ENCODE assay signal across 27 cellular contexts in genomic region chr20:7085448-7085847, GRCh38.
DNase-seq lines count a peak whose midpoint lies in the region; ATAC-seq and TF ChIP-seq lines count a peak whose summit lies in the region.
"Had no signal": no experiment of that assay in that cellular context is flagged by ENCODE, and none has a peak within 500 bp of the region (broad histone marks: within the 10 kb centered on the region; RNA-seq: fewer than 3 reads in every experiment).

No MANE protein-coding gene starts in this region.

- TF ChIP-seq CTCF in liver (IDR thresholded peaks at IDR 0.05; ENCODE audit: low read depth, low read length, missing input control) (no peak), right lobe of liver (IDR thresholded peaks at IDR 0.05) (no peak), fibroblast of lung (conservative IDR thresholded peaks at IDR 0.05 in 1 of 2, IDR thresholded peaks at IDR 0.05 in 1 of 2; ENCODE audit: low read depth in 1 of 2, low read length in 2 of 2) (no peak), mesothelial cell of epicardium (IDR thresholded peaks at IDR 0.05; ENCODE audit: unreplicated experiment) (no peak), smooth muscle cell (IDR thresholded peaks at IDR 0.05; ENCODE audit: borderline replicate concordance, insufficient read depth, poor library complexity, severe bottlenecking) (no peak)

- H2AFZ ChIP-seq in fibroblast of lung (ENCODE audit: low read length) (no peak overlapping the region), smooth muscle cell (ENCODE audit: low read depth) (no peak overlapping the region)
- H2AFZ ChIP-seq: GM23248 had no signal

- no peak for TF ChIP-seq POLR2A in right lobe of liver (IDR thresholded peaks at IDR 0.05)

- H3K4me1 ChIP-seq in liver (ENCODE audit: control insufficient read depth in 4 of 4, insufficient read depth in 4 of 4, low read length in 3 of 4) = no peaks in the 10 kb centered on the region
- H3K4me1 ChIP-seq in right lobe of liver = no peaks in the 10 kb centered on the region
- no peaks in the 10 kb centered on the region for H3K4me1 ChIP-seq in fibroblast of lung (ENCODE audit: control insufficient read depth, extremely low read depth, insufficient read depth, low read length)
- H3K4me1 ChIP-seq in smooth muscle cell (ENCODE audit: low read depth) = no peaks in the 10 kb centered on the region
- H3K4me1 ChIP-seq: left ventricle myocardium inferior had no signal

- H3K27ac ChIP-seq in liver (ENCODE audit: low read depth in 1 of 2, low read length in 2 of 2) (no peak overlapping the region), right lobe of liver (no peak overlapping the region), fibroblast of lung (ENCODE audit: insufficient read depth, low read length) (no peak overlapping the region), smooth muscle cell (ENCODE audit: low read depth) (no peak overlapping the region)
- H3K27ac ChIP-seq: GM23248, left ventricle myocardium inferior had no signal

- no peak overlapping the region for H3K4me2 ChIP-seq in fibroblast of lung (ENCODE audit: extremely low read depth, insufficient read depth, low read length)
- H3K4me2 ChIP-seq in smooth muscle cell = no peak overlapping the region

- peak overlapping the region; percentile 51 for H3K27ac Mint-ChIP-seq in mesothelial cell of epicardium
- no peak overlapping the region for H3K27ac Mint-ChIP-seq in effector memory CD8-positive, alpha-beta T cell
- H3K27ac Mint-ChIP-seq: activated CD4-positive, alpha-beta memory T cell treated with anti-CD3 and anti-CD28 coated beads for 36 hours; activated naive CD8-positive, alpha-beta T cell treated with anti-CD3 and anti-CD28 coated beads, Interleukin-2, amount 50 U/mL, for 24 hours; activated T-cell treated with anti-CD3 and anti-CD28 coated beads, Interleukin-2, amount 50 U/mL, for 72 hours; CD4-positive, CD25-positive, alpha-beta regulatory T cell; HFFc6; naive thymus-derived CD8-positive, alpha-beta T cell; stimulated activated naive B cell treated with anti-CD40 and anti-IgM and Interleukin-4, amounts not matched to agents 10 μg/mL and 1 μg/mL and 100 μg/mL, for 72 hours had no signal

- H3F3A ChIP-seq in smooth muscle cell (ENCODE audit: low read depth) = no peaks in the 10 kb centered on the region

- H3K4me3 Mint-ChIP-seq in mesothelial cell of epicardium = no peak overlapping the region
- no peak overlapping the region for H3K4me3 Mint-ChIP-seq in effector memory CD8-positive, alpha-beta T cell
- H3K4me3 Mint-ChIP-seq: activated CD4-positive, alpha-beta memory T cell treated with anti-CD3 and anti-CD28 coated beads for 36 hours; activated naive CD8-positive, alpha-beta T cell treated with anti-CD3 and anti-CD28 coated beads, Interleukin-2, amount 50 U/mL, for 24 hours; activated T-cell treated with anti-CD3 and anti-CD28 coated beads, Interleukin-2, amount 50 U/mL, for 72 hours; CD4-positive, CD25-positive, alpha-beta regulatory T cell; HFFc6; naive thymus-derived CD8-positive, alpha-beta T cell; stimulated activated naive B cell treated with anti-CD40 and anti-IgM and Interleukin-4, amounts not matched to agents 10 μg/mL and 1 μg/mL and 100 μg/mL, for 72 hours had no signal

- H3K9me3 Mint-ChIP-seq in mesothelial cell of epicardium = peaks cover 4% of the 10 kb centered on the region
- H3K9me3 Mint-ChIP-seq in effector memory CD8-positive, alpha-beta T cell = peaks cover 3 to 7% of the 10 kb centered on the region in 2 donors

- no peaks in the 10 kb centered on the region for H3K36me3 Mint-ChIP-seq in mesothelial cell of epicardium
- no peaks in the 10 kb centered on the region for H3K36me3 Mint-ChIP-seq in effector memory CD8-positive, alpha-beta T cell (ENCODE audit: insufficient read depth)
- H3K36me3 Mint-ChIP-seq: activated CD4-positive, alpha-beta memory T cell treated with anti-CD3 and anti-CD28 coated beads for 36 hours; CD4-positive, CD25-positive, alpha-beta regulatory T cell; naive thymus-derived CD8-positive, alpha-beta T cell; stimulated activated naive B cell treated with anti-CD40 and anti-IgM and Interleukin-4, amounts not matched to agents 10 μg/mL and 1 μg/mL and 100 μg/mL, for 72 hours had no signal

- WGBS in liver = 53% methylated on average over 1 of the region's 1 CpG
- WGBS in right lobe of liver (ENCODE audit: insufficient coverage, low coverage, low lambda C conversion rate, missing lambda C conversion rate) = 42% methylated on average over 1 of the region's 1 CpG
- 31% methylated on average over 1 of the region's 1 CpG for WGBS in smooth muscle cell (ENCODE audit: low lambda C conversion rate)

- no peak overlapping the region for H3K9ac ChIP-seq in liver (ENCODE audit: low read depth in 1 of 2, low read length in 2 of 2)
- no peak overlapping the region for H3K9ac ChIP-seq in fibroblast of lung (ENCODE audit: insufficient read depth, low read length)
- H3K9ac ChIP-seq in smooth muscle cell (ENCODE audit: low read depth) = no peak overlapping the region
- H3K9ac ChIP-seq: GM23248 had no signal

- peaks cover 11% of the 10 kb centered on the region for H3K4me1 Mint-ChIP-seq in mesothelial cell of epicardium
- H3K4me1 Mint-ChIP-seq in effector memory CD8-positive, alpha-beta T cell (ENCODE audit: low read depth in 2 of 2) = no peaks in the 10 kb centered on the region
- H3K4me1 Mint-ChIP-seq: activated naive CD8-positive, alpha-beta T cell treated with anti-CD3 and anti-CD28 coated beads, Interleukin-2, amount 50 U/mL, for 24 hours; CD4-positive, CD25-positive, alpha-beta regulatory T cell; naive thymus-derived CD8-positive, alpha-beta T cell; stimulated activated naive B cell treated with anti-CD40 and anti-IgM and Interleukin-4, amounts not matched to agents 10 μg/mL and 1 μg/mL and 100 μg/mL, for 72 hours had no signal

- no peak for ATAC-seq in right lobe of liver
- no peak for ATAC-seq in effector memory CD8-positive, alpha-beta T cell (replicated peaks)
- no peak for ATAC-seq in HG03139 (IDR thresholded peaks at IDR 0.05; ENCODE audit: unreplicated experiment)
- ATAC-seq: activated naive CD8-positive, alpha-beta T cell treated with anti-CD3 and anti-CD28 coated beads, Interleukin-2, amount 50 U/mL, for 24 hours; activated T-cell treated with anti-CD3 and anti-CD28 coated beads, Interleukin-2, amount 50 U/mL, for 72 hours; naive thymus-derived CD8-positive, alpha-beta T cell; stimulated activated naive B cell treated with anti-CD40 and anti-IgM and Interleukin-4, amounts not matched to agents 10 μg/mL and 1 μg/mL and 100 μg/mL, for 72 hours had no signal

- no peak for DNase-seq in right lobe of liver
- peak; percentile 5 to 43 for DNase-seq in fibroblast of lung (ENCODE audit: low read depth in 2 of 2)
- DNase-seq in mesothelial cell of epicardium (ENCODE audit: low spot score in 2 of 2, unreplicated experiment in 2 of 2) = no peak
- no peak for DNase-seq in effector memory CD8-positive, alpha-beta T cell
- no peak for DNase-seq in smooth muscle cell (lab: John Stamatoyannopoulos, UW; ENCODE audit: unreplicated experiment)
- no peak for DNase-seq in SHP77 (lab: John Stamatoyannopoulos, UW)
- DNase-seq: activated CD4-positive, alpha-beta memory T cell treated with anti-CD3 and anti-CD28 coated beads for 36 hours; activated CD4-positive, alpha-beta T cell treated with anti-CD3 and anti-CD28 coated beads for 1 hour; activated naive CD4-positive, alpha-beta T cell; activated naive CD8-positive, alpha-beta T cell treated with anti-CD3 and anti-CD28 coated beads, Interleukin-2, amount 50 U/mL, for 24 hours; activated T-cell treated with anti-CD3 and anti-CD28 coated beads, Interleukin-2, amount 50 U/mL, for 72 hours; CD4-positive, CD25-positive, alpha-beta regulatory T cell; cerebellar nuclear complex; GM23248; HFFc6; left ventricle myocardium inferior; naive thymus-derived CD8-positive, alpha-beta T cell; NCI-H1092; NCI-H1694; NCI-H2171; NCI-H526 treated with DMSO at 0.1 percent for 48 hours; occipital lobe; Right ventricle myocardium superior; stimulated activated naive B cell treated with anti-CD40 and anti-IgM and Interleukin-4, amounts not matched to agents 10 μg/mL and 1 μg/mL and 100 μg/mL, for 72 hours; T-helper 2 cell had no signal

- H3K79me2 ChIP-seq in fibroblast of lung (ENCODE audit: control insufficient read depth, insufficient read depth, low read length) = no peaks in the 10 kb centered on the region
- H3K79me2 ChIP-seq in smooth muscle cell (ENCODE audit: low read depth) = no peaks in the 10 kb centered on the region

- H3K27me3 ChIP-seq in liver (ENCODE audit: control insufficient read depth in 4 of 4, insufficient read depth in 4 of 4, low read length in 3 of 4) (peaks cover 0 to under 1% (median 0%) of the 10 kb centered on the region in 4 donors), right lobe of liver (no peaks in the 10 kb centered on the region), fibroblast of lung (ENCODE audit: control insufficient read depth, insufficient read depth, low read length) (no peaks in the 10 kb centered on the region), smooth muscle cell (ENCODE audit: low read depth) (peaks cover 12% of the 10 kb centered on the region)

- H4K20me1 ChIP-seq in fibroblast of lung (ENCODE audit: control insufficient read depth, extremely low read depth, insufficient read depth, low read length) = no peaks in the 10 kb centered on the region
- H4K20me1 ChIP-seq in smooth muscle cell (ENCODE audit: low read depth) = no peaks in the 10 kb centered on the region

- intact Hi-C loops in right lobe of liver (cut with DNase I) = no loop called here

- H3K36me3 ChIP-seq in liver (ENCODE audit: control insufficient read depth in 4 of 4, insufficient read depth in 3 of 4, low read depth in 1 of 4, low read length in 3 of 4) (no peaks in the 10 kb centered on the region), right lobe of liver (no peaks in the 10 kb centered on the region), fibroblast of lung (ENCODE audit: control insufficient read depth, insufficient read depth, low read length) (no peaks in the 10 kb centered on the region), smooth muscle cell (ENCODE audit: low read depth) (no peaks in the 10 kb centered on the region)
- H3K36me3 ChIP-seq: left ventricle myocardium inferior had no signal

- no peaks in the 10 kb centered on the region for H3K9me3 ChIP-seq in liver (ENCODE audit: control insufficient read depth in 4 of 4, low read length in 3 of 4)
- H3K9me3 ChIP-seq in right lobe of liver = no peaks in the 10 kb centered on the region
- H3K9me3 ChIP-seq in fibroblast of lung (ENCODE audit: control insufficient read depth, insufficient read depth, low read depth, low read length) = no peaks in the 10 kb centered on the region
- no peaks in the 10 kb centered on the region for H3K9me3 ChIP-seq in smooth muscle cell (replicated peaks; ENCODE audit: low read depth)
- H3K9me3 ChIP-seq: left ventricle myocardium inferior had no signal

- H3K27me3 Mint-ChIP-seq in mesothelial cell of epicardium (ENCODE audit: low read depth) = no peaks in the 10 kb centered on the region
- H3K27me3 Mint-ChIP-seq in effector memory CD8-positive, alpha-beta T cell = no peaks in the 10 kb centered on the region
- H3K27me3 Mint-ChIP-seq: activated CD4-positive, alpha-beta memory T cell treated with anti-CD3 and anti-CD28 coated beads for 36 hours; activated naive CD8-positive, alpha-beta T cell treated with anti-CD3 and anti-CD28 coated beads, Interleukin-2, amount 50 U/mL, for 24 hours; stimulated activated naive B cell treated with anti-CD40 and anti-IgM and Interleukin-4, amounts not matched to agents 10 μg/mL and 1 μg/mL and 100 μg/mL, for 72 hours had no signal

- no peak overlapping the region for H3K4me3 ChIP-seq in liver (ENCODE audit: low read depth in 1 of 3, low read length in 3 of 3)
- no peak overlapping the region for H3K4me3 ChIP-seq in right lobe of liver
- no peak overlapping the region for H3K4me3 ChIP-seq in fibroblast of lung (replicated peaks in 1 of 4; ENCODE audit: control extremely low read depth in 1 of 4, insufficient read depth in 1 of 4, low read depth in 3 of 4, low read length in 4 of 4)
- no peak overlapping the region for H3K4me3 ChIP-seq in smooth muscle cell
- H3K4me3 ChIP-seq: GM23248, left ventricle myocardium inferior had no signal

- no peak for TF ChIP-seq RAD21 in liver (IDR thresholded peaks at IDR 0.05)

Comparison
In these comparisons a context has a peak if more than half of its experiments do, and no peak if none do; other contexts are left out.
1. DNase-seq: peak in fibroblast of lung (2 of 2); none in right lobe of liver (0 of 3), mesothelial cell of epicardium (0 of 2), effector memory CD8-positive, alpha-beta T cell (0 of 3), smooth muscle cell (single experiment) and SHP77 (0 of 2).